In genomic region chr13:42412812-42413795, GRCh38 we compare ENCODE assay signal across 17 cellular contexts.
DNase-seq lines count a peak whose midpoint lies in the region; ATAC-seq and FAIRE-seq lines count a peak whose summit lies in the region.
"Had no signal": no experiment of that assay in that cellular context is flagged by ENCODE, and none has a peak within 500 bp of the region (broad histone marks: within the 10 kb centered on the region; RNA-seq: fewer than 3 reads in every experiment).

No MANE protein-coding gene starts in this region.

- H3K4me3 ChIP-seq in small intestine (ENCODE audit: low read depth in 1 of 2, low read length in 2 of 2): no peak overlapping the region
- H3K4me3 ChIP-seq: K562, SK-N-MC had no signal

- no peak overlapping the region for H3K4me3 Mint-ChIP-seq in activated CD4-positive, alpha-beta memory T cell treated with anti-CD3 and anti-CD28 coated beads for 36 hours
- H3K4me3 Mint-ChIP-seq in natural killer cell treated with Interleukin-12 subunit alpha and Interleukin-12 subunit beta and Interleukin-15 and Interleukin-18, amount 100 ng/mL, for 72 hours: no peak overlapping the region
- H3K4me3 Mint-ChIP-seq: activated B cell treated with CpG ODN at 0.5 μM for 24 hours, CD14-positive monocyte had no signal

- POLR2A ChIA-PET in activated CD4-positive, alpha-beta memory T cell treated with anti-CD3 and anti-CD28 coated beads for 36 hours (lab: Charles Lee): interaction anchor here (0.7 to 1.2 kb wide), 2 partner anchors 17 to 20 kb away, joined by 3 read pairs; no protein-coding TSS in a partner anchor

- peaks cover 46% of the 10 kb centered on the region for H3K36me3 Mint-ChIP-seq in activated CD4-positive, alpha-beta memory T cell treated with anti-CD3 and anti-CD28 coated beads for 36 hours
- no peaks in the 10 kb centered on the region for H3K36me3 Mint-ChIP-seq in natural killer cell treated with Interleukin-12 subunit alpha and Interleukin-12 subunit beta and Interleukin-15 and Interleukin-18, amount 100 ng/mL, for 72 hours
- H3K36me3 Mint-ChIP-seq: CD14-positive monocyte had no signal

- H3K27ac Mint-ChIP-seq in activated CD4-positive, alpha-beta memory T cell treated with anti-CD3 and anti-CD28 coated beads for 36 hours: no peak overlapping the region
- H3K27ac Mint-ChIP-seq in natural killer cell treated with Interleukin-12 subunit alpha and Interleukin-12 subunit beta and Interleukin-15 and Interleukin-18, amount 100 ng/mL, for 72 hours: no peak overlapping the region
- H3K27ac Mint-ChIP-seq: activated B cell treated with CpG ODN at 0.5 μM for 24 hours, CD14-positive monocyte had no signal

- H3K4me1 Mint-ChIP-seq in activated CD4-positive, alpha-beta memory T cell treated with anti-CD3 and anti-CD28 coated beads for 36 hours (ENCODE audit: low read depth): peaks cover 41% of the 10 kb centered on the region
- H3K4me1 Mint-ChIP-seq in natural killer cell treated with Interleukin-12 subunit alpha and Interleukin-12 subunit beta and Interleukin-15 and Interleukin-18, amount 100 ng/mL, for 72 hours (ENCODE audit: low read depth in 2 of 2): peaks cover 0 to 12% of the 10 kb centered on the region in 2 donors
- H3K4me1 Mint-ChIP-seq: CD14-positive monocyte had no signal

- peak; percentile 5 for FAIRE-seq in small intestine (lab: Jason Lieb, UNC)
- FAIRE-seq: bronchial epithelial cell, K562 had no signal

- peak; percentile 40 for ATAC-seq in GM18861 (IDR thresholded peaks at IDR 0.05; ENCODE audit: unreplicated experiment)
- peak; percentile 53 for ATAC-seq in GM21528 (IDR thresholded peaks at IDR 0.05; ENCODE audit: low FRiP score, unreplicated experiment)
- ATAC-seq in HG03378 (IDR thresholded peaks at IDR 0.05; ENCODE audit: unreplicated experiment): peak; percentile 53
- ATAC-seq in GM19467 (IDR thresholded peaks at IDR 0.05; ENCODE audit: unreplicated experiment): no peak
- ATAC-seq in natural killer cell treated with Interleukin-12 subunit alpha and Interleukin-12 subunit beta and Interleukin-15 and Interleukin-18, amount 100 ng/mL, for 72 hours: no peak
- ATAC-seq: K562 had no signal

- intact Hi-C loops in activated CD4-positive, alpha-beta memory T cell treated with anti-CD3 and anti-CD28 coated beads for 36 hours (cut with micrococcal nuclease): no loop called here

- no peaks in the 10 kb centered on the region for H3K27me3 ChIP-seq in small intestine (ENCODE audit: control insufficient read depth in 2 of 2, insufficient read depth in 2 of 2, low read length in 2 of 2)

- no peak for DNase-seq in small intestine
- DNase-seq in activated CD4-positive, alpha-beta memory T cell treated with anti-CD3 and anti-CD28 coated beads for 36 hours: no peak
- DNase-seq in natural killer cell treated with Interleukin-12 subunit alpha and Interleukin-12 subunit beta and Interleukin-15 and Interleukin-18, amount 100 ng/mL, for 72 hours (ENCODE audit: low spot score): no peak
- DNase-seq: activated B cell treated with CpG ODN at 0.5 μM for 24 hours; activated gamma-delta T cell; NCI-H187; NK-92 treated with Interleukin-12 subunit alpha and Interleukin-12 subunit beta, amount 100 ng/mL, for 24 hours; stimulated activated naive CD4-positive, alpha-beta T cell had no signal

- H3K9me3 ChIP-seq in small intestine (ENCODE audit: control insufficient read depth, low read depth): no peaks in the 10 kb centered on the region

- H3K9me3 Mint-ChIP-seq in activated CD4-positive, alpha-beta memory T cell treated with anti-CD3 and anti-CD28 coated beads for 36 hours: no peaks in the 10 kb centered on the region
- no peaks in the 10 kb centered on the region for H3K9me3 Mint-ChIP-seq in natural killer cell treated with Interleukin-12 subunit alpha and Interleukin-12 subunit beta and Interleukin-15 and Interleukin-18, amount 100 ng/mL, for 72 hours
- H3K9me3 Mint-ChIP-seq: activated B cell treated with CpG ODN at 0.5 μM for 24 hours had no signal

- no peaks in the 10 kb centered on the region for H3K4me1 ChIP-seq in small intestine (ENCODE audit: control insufficient read depth in 2 of 2, insufficient read depth in 1 of 2, low read depth in 1 of 2, low read length in 1 of 2)
- H3K4me1 ChIP-seq: parathyroid adenoma had no signal

- no peak overlapping the region for H3K27ac ChIP-seq in small intestine (ENCODE audit: low read depth in 1 of 2, low read length in 1 of 2)
- H3K27ac ChIP-seq: parathyroid adenoma, SK-N-MC had no signal

- CTCF ChIA-PET in activated CD4-positive, alpha-beta memory T cell treated with anti-CD3 and anti-CD28 coated beads for 36 hours (lab: Charles Lee): interaction anchor here (2.5 kb wide), 1 partner anchor 79 kb away, joined by 11 read pairs; no protein-coding TSS in a partner anchor

- 80 to 87% (median 82%) methylated on average over 8 of the region's 8 CpGs for WGBS in small intestine, 3 donors

- H3K36me3 ChIP-seq in small intestine (ENCODE audit: control insufficient read depth in 2 of 2, insufficient read depth in 2 of 2, low read length in 2 of 2): no peaks in the 10 kb centered on the region

- H3K27me3 Mint-ChIP-seq in activated CD4-positive, alpha-beta memory T cell treated with anti-CD3 and anti-CD28 coated beads for 36 hours: no peaks in the 10 kb centered on the region
- H3K27me3 Mint-ChIP-seq in natural killer cell treated with Interleukin-12 subunit alpha and Interleukin-12 subunit beta and Interleukin-15 and Interleukin-18, amount 100 ng/mL, for 72 hours: no peaks in the 10 kb centered on the region
- H3K27me3 Mint-ChIP-seq: activated B cell treated with CpG ODN at 0.5 μM for 24 hours had no signal

Comparison
In these comparisons a context has a peak if more than half of its experiments do, and no peak if none do; other contexts are left out.
1. ATAC-seq: peak in GM18861 (single experiment), GM21528 (single experiment) and HG03378 (single experiment); none in GM19467 (single experiment) and natural killer cell treated with Interleukin-12 subunit alpha and Interleukin-12 subunit beta and Interleukin-15 and Interleukin-18, amount 100 ng/mL, for 72 hours (0 of 2).